In genomic region chr18:75161629-75162028, GRCh38 we compare ENCODE assay signal across 8 cellular contexts. TPM values are rescaled to one million over a fixed set of nuclear protein-coding genes. Genes with fewer than 3 reads are reported as not detected.
DNase-seq lines count a peak whose midpoint lies in the region; ATAC-seq and TF ChIP-seq lines count a peak whose summit lies in the region.

No MANE protein-coding gene starts in this region.

- H3K36me3 Mint-ChIP-seq in Caco-2 (ENCODE audit: insufficient read depth, unreplicated experiment) (no peaks in the 10 kb centered on the region), GM23338 (ENCODE audit: low read depth) (no peaks in the 10 kb centered on the region; the same call in 2 of the 3 replicates)
- H3K36me3 Mint-ChIP-seq in activated naive CD4-positive, alpha-beta T cell treated with anti-CD3 and anti-CD28 coated beads, Interleukin-2, amount 50 U/mL, for 24 hours: no peaks in the 10 kb centered on the region

- H3K4me1 ChIP-seq in Caco-2 (no peaks in the 10 kb centered on the region), GM23338 (ENCODE audit: insufficient read depth) (no peaks in the 10 kb centered on the region), right lobe of liver (no peaks in the 10 kb centered on the region), urinary bladder (ENCODE audit: insufficient read depth) (no peaks in the 10 kb centered on the region)

- H3K4me2 ChIP-seq in GM23338: no peak overlapping the region

- no peaks in the 10 kb centered on the region for H3K9me2 ChIP-seq in GM23338 (ENCODE audit: insufficient read depth)

- CTCF ChIA-PET in Caco-2 (lab: Charles Lee): no interaction called here

- H3K4me3 ChIP-seq in Caco-2 (ENCODE audit: low read depth, low read length) (no peak overlapping the region), GM23338 (no peak overlapping the region), right lobe of liver (peak overlapping the region; percentile 26 to 46 (median 39)), urinary bladder (ENCODE audit: low read depth, low read length) (peak overlapping the region; percentile 29)

- no peak overlapping the region for H3K27ac Mint-ChIP-seq in Caco-2 (ENCODE audit: unreplicated experiment)
- no peak overlapping the region for H3K27ac Mint-ChIP-seq in GM23338
- H3K27ac Mint-ChIP-seq in activated naive CD4-positive, alpha-beta T cell treated with anti-CD3 and anti-CD28 coated beads, Interleukin-2, amount 50 U/mL, for 24 hours: peak overlapping the region; percentile 27

- 54% methylated on average over 4 of the region's 11 CpGs for WGBS in right lobe of liver (ENCODE audit: insufficient coverage, low coverage, low lambda C conversion rate, missing lambda C conversion rate)
- WGBS in urinary bladder: 77% methylated on average over 11 of the region's 11 CpGs

- H3K27me3 ChIP-seq in Caco-2 (replicated peaks; ENCODE audit: control insufficient read depth, insufficient read depth, low read length): no peaks in the 10 kb centered on the region
- no peaks in the 10 kb centered on the region for H3K27me3 ChIP-seq in GM23338 (ENCODE audit: insufficient read depth)
- no peaks in the 10 kb centered on the region for H3K27me3 ChIP-seq in right lobe of liver

- peaks cover 3% of the 10 kb centered on the region for H3K27me3 Mint-ChIP-seq in Caco-2 (ENCODE audit: insufficient read depth, unreplicated experiment)
- peaks cover 4% of the 10 kb centered on the region for H3K27me3 Mint-ChIP-seq in GM23338 (ENCODE audit: insufficient read depth, low read depth, poor library complexity)
- no peaks in the 10 kb centered on the region for H3K27me3 Mint-ChIP-seq in activated naive CD4-positive, alpha-beta T cell treated with anti-CD3 and anti-CD28 coated beads, Interleukin-2, amount 50 U/mL, for 24 hours

- H2AFZ ChIP-seq in GM23338: peak overlapping the region; percentile 32; the same call in 1 of the 2 replicates

- DNase-seq in Caco-2 (peak in 1 of 2 experiments; percentile 5), GM23338 (ENCODE audit: low spot score) (no peak), NCI-H510A treated with DMSO at 0.1 percent for 48 hours (lab: John Stamatoyannopoulos, UW) (peak; percentile 50), right lobe of liver (peak in 1 of 3 donors; percentile 49), cerebellar nuclear complex (lab: John Stamatoyannopoulos, UW) (no peak)

- H4K20me1 ChIP-seq in GM23338 (replicated peaks; ENCODE audit: insufficient read depth): no peaks in the 10 kb centered on the region

- POLR2A ChIA-PET in Caco-2 (lab: Charles Lee): no interaction called here

- H3K27ac ChIP-seq in GM23338 (ENCODE audit: low read depth): no peak overlapping the region
- no peak overlapping the region for H3K27ac ChIP-seq in right lobe of liver
- H3K27ac ChIP-seq in urinary bladder (ENCODE audit: low read depth): no peak overlapping the region

- H3K4me3 Mint-ChIP-seq in Caco-2 (ENCODE audit: unreplicated experiment) (peak overlapping the region; percentile 27), GM23338 (no peak overlapping the region)
- H3K4me3 Mint-ChIP-seq in activated naive CD4-positive, alpha-beta T cell treated with anti-CD3 and anti-CD28 coated beads, Interleukin-2, amount 50 U/mL, for 24 hours: peak overlapping the region; percentile 88

- ATAC-seq in GM23338 (no peak), right lobe of liver (peak; percentile 75 to 94 (median 86)), HG03280 (IDR thresholded peaks at IDR 0.05; ENCODE audit: unreplicated experiment) (no peak)

- no peaks in the 10 kb centered on the region for H3F3A ChIP-seq in GM23338 (replicated peaks; ENCODE audit: low read depth)

- no peak for TF ChIP-seq POLR2A in right lobe of liver (IDR thresholded peaks at IDR 0.05)

- H3K9me3 ChIP-seq in Caco-2: no peaks in the 10 kb centered on the region
- no peaks in the 10 kb centered on the region for H3K9me3 ChIP-seq in right lobe of liver

- no peaks in the 10 kb centered on the region for H3K4me1 Mint-ChIP-seq in Caco-2 (ENCODE audit: low read depth, unreplicated experiment)
- peaks cover 11% of the 10 kb centered on the region for H3K4me1 Mint-ChIP-seq in GM23338
- H3K4me1 Mint-ChIP-seq in activated naive CD4-positive, alpha-beta T cell treated with anti-CD3 and anti-CD28 coated beads, Interleukin-2, amount 50 U/mL, for 24 hours: peaks cover 15% of the 10 kb centered on the region

- no TSS peak for BruUV-seq in Caco-2 (replicated peaks; lab: Mats Ljungman, UMichigan)

- no peaks in the 10 kb centered on the region for H3K9me3 Mint-ChIP-seq in Caco-2 (ENCODE audit: unreplicated experiment)
- peaks cover 3% of the 10 kb centered on the region; the same call in 1 of the 3 replicates for H3K9me3 Mint-ChIP-seq in GM23338
- H3K9me3 Mint-ChIP-seq in activated naive CD4-positive, alpha-beta T cell treated with anti-CD3 and anti-CD28 coated beads, Interleukin-2, amount 50 U/mL, for 24 hours: no peaks in the 10 kb centered on the region

- intact Hi-C loops in Caco-2 (cut with micrococcal nuclease; ENCODE audit: unreplicated experiment) (no loop called here), right lobe of liver (cut with DNase I) (no loop called here)

- TF ChIP-seq CTCF in Caco-2 (IDR thresholded peaks at IDR 0.05; ENCODE audit: insufficient read depth in 1 of 2, low read depth in 1 of 2, low read length in 1 of 2, severe bottlenecking in 1 of 2, unreplicated experiment in 1 of 2) (no peak), GM23338 (conservative IDR thresholded peaks at IDR 0.05; ENCODE audit: low read depth in 2 of 2) (no peak), right lobe of liver (IDR thresholded peaks at IDR 0.05) (no peak)

- H3K79me2 ChIP-seq in GM23338 (replicated peaks; ENCODE audit: insufficient read depth): no peaks in the 10 kb centered on the region

- H3K36me3 ChIP-seq in Caco-2 (ENCODE audit: control insufficient read depth, insufficient read depth, low read length) (no peaks in the 10 kb centered on the region), GM23338 (ENCODE audit: insufficient read depth) (no peaks in the 10 kb centered on the region), right lobe of liver (no peaks in the 10 kb centered on the region), urinary bladder (ENCODE audit: insufficient read depth) (no peaks in the 10 kb centered on the region)

TF ChIP-seq in GM23338, 12 proteins besides CTCF, POLR2A, EP300 and RAD21 (continues in another document):
- no peak for TF ChIP-seq ETS1 (IDR thresholded peaks at IDR 0.05)
- TF ChIP-seq NANOG (IDR thresholded peaks at IDR 0.05; ENCODE audit: borderline replicate concordance): no peak
- TF ChIP-seq POLR2AphosphoS5 (IDR thresholded peaks at IDR 0.05; ENCODE audit: low read depth): no peak
- no peak for TF ChIP-seq ZNF114 (CRISPR knock-in tag; IDR thresholded peaks at IDR 0.05)
- no peak for TF ChIP-seq EZH2 (IDR thresholded peaks at IDR 0.05; ENCODE audit: low read depth, unreplicated experiment)

RNA-seq across cellular contexts. Expression of gene PTGR3, which starts 47.3 kb away (rescaled TPM):
- total RNA-seq in Caco-2 (2022): 9.3 and 9.6 TPM in 2 replicates
- total RNA-seq in GM23338 (2014; rRNA removed; shearing (Covaris generic)): 1.5 TPM in 2 replicates
- polyA plus RNA-seq in GM23338 (2016; fragmentation: Nextera tagmentation; extraction: Ambion mirVana): 0.84 and 1.1 TPM in 2 replicates
- total RNA-seq in right lobe of liver: 10 to 100 TPM in 5 of 6 experiments, 1 to 10 TPM in 1; 9.4 to 30.1 (median 19.8) TPM
- 20.8 TPM for total RNA-seq in urinary bladder
- 23.9 TPM for polyA plus RNA-seq in urinary bladder

RNA-seq across cellular contexts. Expression of gene TSHZ1, which starts 49.0 kb away (rescaled TPM):
- total RNA-seq in Caco-2 (2022) (3.4 and 4.4 TPM in 2 replicates), right lobe of liver (10 to 100 TPM in 2 of 6 experiments, 1 to 10 TPM in 4; 6.4 to 13.3 (median 9.6) TPM), urinary bladder (10.3 TPM)
- total RNA-seq in GM23338 (2014; rRNA removed; shearing (Covaris generic)): 0.38 and 1.2 TPM in 2 replicates
- polyA plus RNA-seq in GM23338 (2016; fragmentation: Nextera tagmentation; extraction: Ambion mirVana) (0.23 TPM in 1 of 2 replicates, not detected in the other), urinary bladder (22.5 TPM)

Comparison
In these comparisons a context has a peak if more than half of its experiments do, and no peak if none do; other contexts are left out.
1. H3K4me3 ChIP-seq: peak in right lobe of liver (3 of 3) and urinary bladder (single experiment); none in Caco-2 (single experiment) and GM23338 (single experiment).
2. ATAC-seq: peak in right lobe of liver (4 of 4); none in GM23338 (single experiment) and HG03280 (single experiment).